Comparison of ENCODE assay signal across 9 cellular contexts in genomic region chr5:56080375-56081052, GRCh38.
DNase-seq lines count a peak whose midpoint lies in the region; ATAC-seq and TF ChIP-seq lines count a peak whose summit lies in the region.
"Had no signal": no experiment of that assay in that cellular context is flagged by ENCODE, and none has a peak within 500 bp of the region (broad histone marks: within the 10 kb centered on the region; RNA-seq: fewer than 3 reads in every experiment).

No MANE protein-coding gene starts in this region.

- no peak overlapping the region for H3K4me3 ChIP-seq in mesendoderm (ENCODE audit: low read length)

- no peak overlapping the region for H3K23ac ChIP-seq in mesendoderm (ENCODE audit: low read length)

- peak; percentile 46 for DNase-seq in activated CD4-positive, alpha-beta T cell treated with anti-CD3 and anti-CD28 coated beads for 36 hours
- DNase-seq in activated CD4-positive, alpha-beta T cell treated with anti-CD3 and anti-CD28 coated beads, Interleukin-2, amount 50 U/mL, for 1 hour = no peak
- DNase-seq in mesendoderm = no peak
- DNase-seq in NCI-H1417 (lab: John Stamatoyannopoulos, UW) = no peak
- no peak for DNase-seq in NCI-H187 (lab: John Stamatoyannopoulos, UW)
- DNase-seq: activated CD8-positive, alpha-beta memory T cell treated with anti-CD3 and anti-CD28 coated beads, Interleukin-2, amount 50 U/mL, for 4 hours had no signal

- H3K79me1 ChIP-seq in mesendoderm (ENCODE audit: low read length) = no peaks in the 10 kb centered on the region

- H3K9ac ChIP-seq in mesendoderm (ENCODE audit: low read length) = no peak overlapping the region

- TF ChIP-seq CTCF in nephron (IDR thresholded peaks at IDR 0.05; ENCODE audit: unreplicated experiment in 3 of 3) = no peak

- no peak overlapping the region for H2BK5ac ChIP-seq in mesendoderm (ENCODE audit: low read length)

- peak; percentile 71 for ATAC-seq in activated CD4-positive, alpha-beta T cell treated with anti-CD3 and anti-CD28 coated beads for 36 hours
- ATAC-seq in GM21619 (IDR thresholded peaks at IDR 0.05; ENCODE audit: unreplicated experiment) (peak; percentile 67), HG03469 (IDR thresholded peaks at IDR 0.05; ENCODE audit: unreplicated experiment) (peak; percentile 67)

- H3K79me2 ChIP-seq in mesendoderm (ENCODE audit: control insufficient read depth, insufficient read depth, low read length) = no peaks in the 10 kb centered on the region

- H3K4me3 Mint-ChIP-seq in activated CD4-positive, alpha-beta T cell treated with anti-CD3 and anti-CD28 coated beads for 36 hours = peak overlapping the region; percentile 43
- no peak overlapping the region for H3K4me3 Mint-ChIP-seq in nephron

- H3K27me3 Mint-ChIP-seq in activated CD4-positive, alpha-beta T cell treated with anti-CD3 and anti-CD28 coated beads for 36 hours = no peaks in the 10 kb centered on the region
- H3K27me3 Mint-ChIP-seq in nephron (ENCODE audit: low read depth) = no peaks in the 10 kb centered on the region

- H3K56ac ChIP-seq in mesendoderm (ENCODE audit: low read length) = no peak overlapping the region

- no peak overlapping the region for H2BK15ac ChIP-seq in mesendoderm (replicated peaks; ENCODE audit: low read depth)

- H3K4me1 ChIP-seq in mesendoderm (ENCODE audit: control insufficient read depth, low read depth, low read length) = no peaks in the 10 kb centered on the region

- WGBS in mesendoderm (ENCODE audit: extremely low coverage, insufficient coverage, low lambda C conversion rate) = no CpG with 5 or more reads among the region's 2 CpGs

- no peaks in the 10 kb centered on the region for H3K9me3 Mint-ChIP-seq in activated CD4-positive, alpha-beta T cell treated with anti-CD3 and anti-CD28 coated beads for 36 hours (ENCODE audit: low read depth)
- peaks cover 8% of the 10 kb centered on the region for H3K9me3 Mint-ChIP-seq in nephron

- no peak overlapping the region for H2AK5ac ChIP-seq in mesendoderm (ENCODE audit: low read length)

- H3K27me3 ChIP-seq in mesendoderm (ENCODE audit: insufficient read depth, low read length, poor library complexity) = no peaks in the 10 kb centered on the region

- H3K27ac Mint-ChIP-seq in activated CD4-positive, alpha-beta T cell treated with anti-CD3 and anti-CD28 coated beads for 36 hours = peak overlapping the region; percentile 92
- H3K27ac Mint-ChIP-seq in nephron = peak overlapping the region; percentile 17 to 59 (median 17)

- no peak overlapping the region for H3K27ac ChIP-seq in mesendoderm (ENCODE audit: low read depth, low read length)

- CTCF ChIA-PET in activated CD4-positive, alpha-beta T cell treated with anti-CD3 and anti-CD28 coated beads for 36 hours (lab: Charles Lee) = interaction anchor here (0.5 to 1.3 kb wide), 10 partner anchors 9 to 976 kb away, joined by 3 to 7 read pairs (median 4); partner anchors contain the start of gene IL6ST

- no peak overlapping the region for H4K8ac ChIP-seq in mesendoderm (ENCODE audit: low read depth, low read length)

- no peak overlapping the region for H3K4ac ChIP-seq in mesendoderm (ENCODE audit: low read depth, low read length)

- no peak overlapping the region for H3K4me2 ChIP-seq in mesendoderm (ENCODE audit: low read length)

- no peaks in the 10 kb centered on the region for H3K36me3 ChIP-seq in mesendoderm (ENCODE audit: control insufficient read depth, insufficient read depth, low read length)

- no peak overlapping the region for H3K18ac ChIP-seq in mesendoderm (ENCODE audit: low read length)

- H2BK120ac ChIP-seq in mesendoderm (ENCODE audit: low read depth, low read length) = no peak overlapping the region

- peaks cover 54% of the 10 kb centered on the region for H3K4me1 Mint-ChIP-seq in activated CD4-positive, alpha-beta T cell treated with anti-CD3 and anti-CD28 coated beads for 36 hours
- H3K4me1 Mint-ChIP-seq in nephron = peaks cover 39% of the 10 kb centered on the region

- H3K36me3 Mint-ChIP-seq in activated CD4-positive, alpha-beta T cell treated with anti-CD3 and anti-CD28 coated beads for 36 hours (ENCODE audit: low read depth) = no peaks in the 10 kb centered on the region
- H3K36me3 Mint-ChIP-seq in nephron (ENCODE audit: low read depth) = no peaks in the 10 kb centered on the region

- H4K5ac ChIP-seq in mesendoderm (ENCODE audit: low read length) = no peak overlapping the region

- POLR2A ChIA-PET in activated CD4-positive, alpha-beta T cell treated with anti-CD3 and anti-CD28 coated beads for 36 hours (lab: Charles Lee) = interaction anchor here (0.6 to 1.0 kb wide), 2 partner anchors 19 to 27 kb away, joined by 3 to 8 read pairs; no protein-coding TSS in a partner anchor

- intact Hi-C loops in activated CD4-positive, alpha-beta T cell treated with anti-CD3 and anti-CD28 coated beads for 36 hours (cut with DNase I, micrococcal nuclease) = loop anchor here (1.0 to 5.0 kb wide), 7 partner anchors 9 to 122 kb away; partner anchors contain the start of gene IL6ST (in 1 of the 2)
